In the genomic region with DNA sequence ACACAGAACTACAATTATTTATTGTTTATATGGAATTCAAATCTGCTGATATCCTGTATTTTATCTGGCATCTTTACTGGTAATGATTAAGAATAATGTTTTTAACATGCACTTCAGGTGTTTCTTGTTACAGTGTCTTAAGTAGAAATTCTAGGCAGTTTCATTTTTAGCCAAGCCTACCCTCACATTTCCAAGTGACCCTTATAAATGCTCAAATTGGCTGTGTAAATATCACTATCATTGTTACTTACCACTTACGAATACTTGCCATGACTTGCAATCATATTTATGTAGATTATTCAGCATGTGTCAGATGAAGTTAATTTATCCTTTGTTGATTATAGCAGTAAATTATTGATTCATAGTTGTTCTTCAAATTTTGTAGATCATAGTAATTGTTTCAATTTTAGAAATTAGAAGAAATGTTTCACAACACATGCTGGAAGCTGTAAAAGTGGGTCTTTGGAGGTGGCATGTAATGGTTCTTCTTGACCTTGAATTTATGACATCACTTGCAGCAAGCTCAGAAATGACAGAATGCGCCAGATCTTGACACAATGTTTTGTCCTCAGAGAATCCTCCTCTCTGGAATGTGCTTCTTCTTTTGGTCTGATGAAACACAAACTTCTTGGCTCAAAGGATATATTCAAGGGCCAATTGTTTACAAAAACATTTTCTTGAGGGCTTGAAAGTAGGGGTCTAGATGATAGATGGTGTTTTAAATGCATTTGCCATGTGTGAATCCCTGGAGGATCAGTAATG, we compare ENCODE assay signal across 19 cellular contexts.
DNase-seq lines count a peak whose midpoint lies in the region; ATAC-seq and TF ChIP-seq lines count a peak whose summit lies in the region.
"Had no signal": no experiment of that assay in that cellular context is flagged by ENCODE, and none has a peak within 500 bp of the region (broad histone marks: within the 10 kb centered on the region; RNA-seq: fewer than 3 reads in every experiment).

No MANE protein-coding gene starts in this region.

- no peak overlapping the region for H3K18ac ChIP-seq in neuronal stem cell (ENCODE audit: low read length)

- H4K8ac ChIP-seq in neuronal stem cell (ENCODE audit: low read depth, low read length) = no peak overlapping the region

- H3K4me3 ChIP-seq in heart left ventricle (no peak overlapping the region), esophagus squamous epithelium (no peak overlapping the region), muscle layer of duodenum (ENCODE audit: low read depth in 1 of 2, low read length in 2 of 2) (no peak overlapping the region), aorta (ENCODE audit: low read length in 2 of 2) (no peak overlapping the region), neuronal stem cell (ENCODE audit: low read length in 2 of 2) (no peak overlapping the region)
- H3K4me3 ChIP-seq: A549, adrenal gland, lower lobe of right lung had no signal

- TF ChIP-seq POLR2A in heart left ventricle (IDR thresholded peaks at IDR 0.05) (no peak), esophagus squamous epithelium (IDR thresholded peaks at IDR 0.05) (no peak)

- H3K9ac ChIP-seq in neuronal stem cell (ENCODE audit: low read depth, low read length, poor library complexity) = no peak overlapping the region

- no peak for TF ChIP-seq CTCF in heart left ventricle (IDR thresholded peaks at IDR 0.05)
- no peak for TF ChIP-seq CTCF in esophagus squamous epithelium (IDR thresholded peaks at IDR 0.05)

- H3K23ac ChIP-seq in neuronal stem cell (ENCODE audit: low read depth, low read length, poor library complexity) = no peak overlapping the region

- peaks cover 0 to 16% (median 5%) of the 10 kb centered on the region in 12 donors for H3K9me3 ChIP-seq in heart left ventricle
- peaks cover 0 to 5% (median 0%) of the 10 kb centered on the region in 3 donors for H3K9me3 ChIP-seq in esophagus squamous epithelium
- peaks cover 0 to 5% of the 10 kb centered on the region in 2 donors for H3K9me3 ChIP-seq in muscle layer of duodenum (ENCODE audit: control insufficient read depth in 1 of 2, low read length in 2 of 2)
- H3K9me3 ChIP-seq in aorta (ENCODE audit: control insufficient read depth, low read length) = peaks cover 2% of the 10 kb centered on the region
- peaks cover 0 to 2% of the 10 kb centered on the region in 2 donors for H3K9me3 ChIP-seq in neuronal stem cell (replicated peaks in 1 of 2; ENCODE audit: control insufficient read depth in 2 of 2, insufficient read depth in 1 of 2, low read depth in 1 of 2, low read length in 2 of 2)
- H3K9me3 ChIP-seq: A549, adrenal gland, lower lobe of right lung had no signal

- no peak overlapping the region for H4K91ac ChIP-seq in neuronal stem cell (ENCODE audit: low read depth, low read length, poor library complexity)

- H2AFZ ChIP-seq in neuronal stem cell (ENCODE audit: low read length) = no peak overlapping the region

- H3K4ac ChIP-seq in neuronal stem cell (ENCODE audit: low read length) = no peak overlapping the region

- H3K14ac ChIP-seq in neuronal stem cell (ENCODE audit: low read length) = no peak overlapping the region

- H3K4me2 ChIP-seq in neuronal stem cell (ENCODE audit: insufficient read depth, low read length, poor library complexity, severe bottlenecking) = no peak overlapping the region
- H3K4me2 ChIP-seq: A549 had no signal

- WGBS in heart left ventricle, 4 donors = 49 to 74% (median 62%) methylated on average over 2 of the region's 2 CpGs
- WGBS in esophagus squamous epithelium, 2 donors = 28 to 82% methylated on average over 2 of the region's 2 CpGs
- 71 to 95% methylated on average over 2 of the region's 2 CpGs for WGBS in aorta, 2 donors
- no CpG with 5 or more reads among the region's 2 CpGs for WGBS in neuronal stem cell (ENCODE audit: extremely low coverage in 2 of 2, insufficient read length in 2 of 2, insufficient replicate concordance in 1 of 2), 2 donors

- H2BK12ac ChIP-seq in neuronal stem cell (ENCODE audit: low read length) = no peak overlapping the region

- no peak for ATAC-seq in heart left ventricle
- ATAC-seq in left cardiac atrium = no peak
- ATAC-seq in aorta (ENCODE audit: low FRiP score) = peak; percentile 31
- ATAC-seq: A549; activated CD8-positive, alpha-beta memory T cell treated with anti-CD3 and anti-CD28 coated beads, Interleukin-2, amount 10 ng/mL, durations not matched to agents 7 days and 5 days; stimulated activated naive B cell treated with anti-CD40 and anti-IgM and Interleukin-4, amounts not matched to agents 10 μg/mL and 1 μg/mL and 100 μg/mL, for 72 hours had no signal

- H3K27ac ChIP-seq in heart left ventricle = peak overlapping the region in 7 of 12 donors; percentile 8 to 69 (median 44)
- peak overlapping the region in 3 of 4 donors; percentile 19 to 65 (median 45) for H3K27ac ChIP-seq in esophagus squamous epithelium
- peak overlapping the region; percentile 25 for H3K27ac ChIP-seq in muscle layer of duodenum (ENCODE audit: low read length)
- H3K27ac ChIP-seq in aorta (ENCODE audit: low read depth in 1 of 2, low read length in 2 of 2) = no peak overlapping the region
- H3K27ac ChIP-seq in neuronal stem cell (replicated peaks; ENCODE audit: low read length) = no peak overlapping the region
- H3K27ac ChIP-seq: A549, adrenal gland, lower lobe of right lung had no signal

- DNase-seq in heart left ventricle (no peak), left cardiac atrium (no peak), esophagus squamous epithelium (lab: John Stamatoyannopoulos, UW) (no peak), aorta (no peak), NCI-H2029 (lab: John Stamatoyannopoulos, UW) (no peak), NCI-H774 (lab: John Stamatoyannopoulos, UW) (no peak), neuronal stem cell (ENCODE audit: low spot score) (no peak)
- DNase-seq: activated CD4-positive, alpha-beta T cell treated with anti-CD3 and anti-CD28 coated beads for 4 hours; activated CD8-positive, alpha-beta memory T cell treated with anti-CD3 and anti-CD28 coated beads, Interleukin-2, amount 10 ng/mL, durations not matched to agents 7 days and 5 days; adrenal gland; lower lobe of right lung; NCI-H1694; NCI-H446; NK-92 treated with Interleukin-12 subunit alpha and Interleukin-12 subunit beta, amount 100 ng/mL, for 24 hours; stimulated activated naive B cell treated with anti-CD40 and anti-IgM and Interleukin-4, amounts not matched to agents 10 μg/mL and 1 μg/mL and 100 μg/mL, for 72 hours; SW 1271; trophoblast cell had no signal

- intact Hi-C loops in heart left ventricle (cut with DNase I) (no loop called here), left cardiac atrium (cut with DNase I) (no loop called here), esophagus squamous epithelium (cut with DNase I) (no loop called here), aorta (cut with DNase I) (loop anchor here in 1 of 2 donors (10.0 kb wide), 1 partner anchor 471 kb away; the partner anchor contains the start of gene COL12A1)

- H2BK5ac ChIP-seq in neuronal stem cell (ENCODE audit: low read length) = no peak overlapping the region

- H3K4me1 ChIP-seq in heart left ventricle = peaks cover 0 to 6% (median 0%) of the 10 kb centered on the region in 12 donors
- H3K4me1 ChIP-seq in esophagus squamous epithelium = no peaks in the 10 kb centered on the region
- H3K4me1 ChIP-seq in muscle layer of duodenum (ENCODE audit: control insufficient read depth in 1 of 2, insufficient read depth in 2 of 2, low read length in 2 of 2) = no peaks in the 10 kb centered on the region
- H3K4me1 ChIP-seq in aorta (ENCODE audit: control insufficient read depth in 1 of 2, insufficient read depth in 2 of 2, low read length in 2 of 2) = no peaks in the 10 kb centered on the region
- peaks cover 0 to 5% of the 10 kb centered on the region in 2 donors for H3K4me1 ChIP-seq in neuronal stem cell (ENCODE audit: control insufficient read depth in 2 of 2, insufficient read depth in 1 of 2, low read depth in 1 of 2, low read length in 2 of 2)
- H3K4me1 ChIP-seq: A549, adrenal gland, lower lobe of right lung had no signal

- no peak overlapping the region for H2BK15ac ChIP-seq in neuronal stem cell (ENCODE audit: low read length)

- no peak overlapping the region for H2AK5ac ChIP-seq in neuronal stem cell (ENCODE audit: low read depth, low read length)

- no peak overlapping the region for H2BK120ac ChIP-seq in neuronal stem cell (ENCODE audit: low read depth, low read length)

- no peaks in the 10 kb centered on the region for H3K79me1 ChIP-seq in neuronal stem cell (ENCODE audit: low read depth, low read length)

- H3K36me3 ChIP-seq in heart left ventricle = no peaks in the 10 kb centered on the region
- no peaks in the 10 kb centered on the region for H3K36me3 ChIP-seq in esophagus squamous epithelium
- no peaks in the 10 kb centered on the region for H3K36me3 ChIP-seq in muscle layer of duodenum (ENCODE audit: control insufficient read depth in 1 of 2, insufficient read depth in 2 of 2, low read length in 2 of 2)
- no peaks in the 10 kb centered on the region for H3K36me3 ChIP-seq in aorta (ENCODE audit: control insufficient read depth in 1 of 2, insufficient read depth in 2 of 2, low read length in 1 of 2)
- H3K36me3 ChIP-seq in neuronal stem cell (replicated peaks in 1 of 2; ENCODE audit: control insufficient read depth in 2 of 2, insufficient read depth in 2 of 2, low read length in 2 of 2) = no peaks in the 10 kb centered on the region
- H3K36me3 ChIP-seq: adrenal gland, lower lobe of right lung had no signal

- H3K27me3 ChIP-seq in heart left ventricle = no peaks in the 10 kb centered on the region
- no peaks in the 10 kb centered on the region for H3K27me3 ChIP-seq in esophagus squamous epithelium
- H3K27me3 ChIP-seq in muscle layer of duodenum (ENCODE audit: low read depth, low read length) = no peaks in the 10 kb centered on the region
- H3K27me3 ChIP-seq in aorta (ENCODE audit: control insufficient read depth in 1 of 2, insufficient read depth in 2 of 2, low read length in 1 of 2) = no peaks in the 10 kb centered on the region
- H3K27me3 ChIP-seq in neuronal stem cell (ENCODE audit: control insufficient read depth in 3 of 3, insufficient read depth in 3 of 3, low read depth in 1 of 3, low read length in 3 of 3) = no peaks in the 10 kb centered on the region
- H3K27me3 ChIP-seq: adrenal gland had no signal

Comparison
In these comparisons a context has a peak if more than half of its experiments do, and no peak if none do; other contexts are left out.
1. H3K27ac ChIP-seq: peak in heart left ventricle (7 of 12), esophagus squamous epithelium (3 of 4) and muscle layer of duodenum (single experiment); none in aorta (0 of 2) and neuronal stem cell (single experiment).